ENCODE assay signal across 27 cellular contexts in genomic region chr2:219292616-219293015, GRCh38. TPM values are rescaled to one million over a fixed set of nuclear protein-coding genes. Genes with fewer than 3 reads are reported as not detected.
"Had no signal": no experiment of that assay in that cellular context is flagged by ENCODE, and none has a peak within 500 bp of the region (broad histone marks: within the 10 kb centered on the region; RNA-seq: fewer than 3 reads in every experiment).

No MANE protein-coding gene starts in this region.

- H3K36me3 ChIP-seq: adrenal gland, ascending aorta, esophagus muscularis mucosa, pancreas, transverse colon, uterus had no signal

- H3K36me3 Mint-ChIP-seq: activated naive CD8-positive, alpha-beta T cell; natural killer cell treated with Interleukin-12 subunit alpha and Interleukin-12 subunit beta and Interleukin-15 and Interleukin-18, amount 100 ng/mL, for 72 hours; stimulated activated effector memory CD8-positive, alpha-beta T cell treated with anti-CD3 and anti-CD28 coated beads, Interleukin-12 subunit alpha, Interleukin-12 subunit beta, amount 100 ng/mL, for 72 hours had no signal

- H3K27me3 ChIP-seq: adrenal gland, ascending aorta, esophagus muscularis mucosa, pancreas, transverse colon, uterus had no signal

- H3K4me3 ChIP-seq: adrenal gland, ascending aorta, esophagus muscularis mucosa, pancreas, skin epidermis, transverse colon, uterus had no signal

- H3K27ac Mint-ChIP-seq: activated naive CD8-positive, alpha-beta T cell; natural killer cell treated with Interleukin-12 subunit alpha and Interleukin-12 subunit beta and Interleukin-15 and Interleukin-18, amount 100 ng/mL, for 72 hours; stimulated activated effector memory CD8-positive, alpha-beta T cell treated with anti-CD3 and anti-CD28 coated beads, Interleukin-12 subunit alpha, Interleukin-12 subunit beta, amount 100 ng/mL, for 72 hours had no signal

- H3K27me3 Mint-ChIP-seq: activated naive CD8-positive, alpha-beta T cell; natural killer cell treated with Interleukin-12 subunit alpha and Interleukin-12 subunit beta and Interleukin-15 and Interleukin-18, amount 100 ng/mL, for 72 hours had no signal

- H3K27ac ChIP-seq: adrenal gland, ascending aorta, esophagus muscularis mucosa, pancreas, skin epidermis, transverse colon, uterus, WERI-Rb-1 had no signal

- H3K4me1 ChIP-seq: pancreas had no signal

- ATAC-seq: left ventricle myocardium superior; natural killer cell treated with Interleukin-12 subunit alpha and Interleukin-12 subunit beta and Interleukin-15 and Interleukin-18, amount 100 ng/mL, for 72 hours; pancreas; right cardiac atrium; stimulated activated effector memory CD8-positive, alpha-beta T cell treated with anti-CD3 and anti-CD28 coated beads, Interleukin-12 subunit alpha, Interleukin-12 subunit beta, amount 100 ng/mL, for 72 hours had no signal

- H3K4me3 Mint-ChIP-seq: activated naive CD8-positive, alpha-beta T cell; stimulated activated effector memory CD8-positive, alpha-beta T cell treated with anti-CD3 and anti-CD28 coated beads, Interleukin-12 subunit alpha, Interleukin-12 subunit beta, amount 100 ng/mL, for 72 hours had no signal

- DNase-seq: activated CD4-positive, alpha-beta T cell treated with anti-CD3 and anti-CD28 coated beads, Interleukin-2, amount 50 U/mL, for 48 hours; activated gamma-delta T cell treated with Interleukin-2 at 50 U/mL for 16 hours; central memory CD4-positive, alpha-beta T cell; effector memory CD4-positive, alpha-beta T cell; glutamatergic neuron; hippocampal formation; left ventricle myocardium superior; mammary epithelial cell; midbrain; pancreas; stimulated activated CD4-positive, alpha-beta T cell treated with anti-CD3 and anti-CD28 coated beads, Interleukin-1b, Interleukin-23, amount 100 ng/mL, for 48 hours; T-helper 1 cell; transverse colon; uterus; WERI-Rb-1 had no signal

- H3K9me3 Mint-ChIP-seq: natural killer cell treated with Interleukin-12 subunit alpha and Interleukin-12 subunit beta and Interleukin-15 and Interleukin-18, amount 100 ng/mL, for 72 hours; stimulated activated effector memory CD8-positive, alpha-beta T cell treated with anti-CD3 and anti-CD28 coated beads, Interleukin-12 subunit alpha, Interleukin-12 subunit beta, amount 100 ng/mL, for 72 hours had no signal

- H3K9me3 ChIP-seq: adrenal gland, ascending aorta, esophagus muscularis mucosa, pancreas, transverse colon, uterus had no signal

RNA-seq across cellular contexts. Expression of gene PTPRN, which starts 16.6 kb away (rescaled TPM):
- total RNA-seq: ascending aorta; dermis microvascular lymphatic vessel endothelial cell; left ventricle myocardium superior; mammary epithelial cell; natural killer cell treated with Interleukin-12 subunit alpha and Interleukin-12 subunit beta and Interleukin-15 and Interleukin-18, amount 100 ng/mL, for 72 hours; pulmonary artery endothelial cell had no signal

RNA-seq across cellular contexts. Expression of gene TUBA4B, which starts 39.6 kb away (rescaled TPM):
- total RNA-seq: ascending aorta; dermis microvascular lymphatic vessel endothelial cell; esophagus muscularis mucosa; frontal cortex; left ventricle myocardium superior; mammary epithelial cell; natural killer cell treated with Interleukin-12 subunit alpha and Interleukin-12 subunit beta and Interleukin-15 and Interleukin-18, amount 100 ng/mL, for 72 hours; pancreas; pulmonary artery endothelial cell; right cardiac atrium; temporal lobe; transverse colon had no signal
- polyA plus RNA-seq: pancreas, right cardiac atrium had no signal

RNA-seq across cellular contexts. Expression of gene RESP18, which starts 39.9 kb away (rescaled TPM):
- total RNA-seq: adrenal gland; ascending aorta; dermis microvascular lymphatic vessel endothelial cell; esophagus muscularis mucosa; left ventricle myocardium superior; mammary epithelial cell; natural killer cell treated with Interleukin-12 subunit alpha and Interleukin-12 subunit beta and Interleukin-15 and Interleukin-18, amount 100 ng/mL, for 72 hours; pancreas; pulmonary artery endothelial cell; right cardiac atrium; transverse colon; uterus had no signal
- polyA plus RNA-seq: adrenal gland, mammary epithelial cell, right cardiac atrium had no signal
